ENCODE assay signal across 24 cellular contexts in the genomic region with DNA sequence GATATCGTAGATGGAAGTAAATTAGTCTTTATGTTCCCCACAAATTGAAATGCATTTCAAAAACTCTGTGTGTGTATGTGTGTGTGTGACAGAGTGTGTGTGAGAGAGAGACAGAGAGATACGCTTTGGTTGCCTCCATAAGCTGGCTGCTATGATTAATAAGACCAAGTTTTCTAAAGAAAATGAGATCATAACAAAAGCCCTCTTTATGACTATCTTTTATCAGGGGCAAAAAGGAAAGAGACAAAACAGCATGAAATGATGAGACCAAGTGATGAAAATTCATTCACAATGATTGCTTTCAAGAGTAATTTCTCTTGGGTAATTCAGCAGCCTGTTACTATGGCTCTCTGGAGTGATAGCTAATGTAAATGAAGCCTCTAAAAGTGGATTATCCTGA.
A peak's percentile ranks its signal among the peaks of the same experiment; 100 is the strongest.
DNase-seq lines count a peak whose midpoint lies in the region; ATAC-seq and TF ChIP-seq lines count a peak whose summit lies in the region.
"Had no signal": no experiment of that assay in that cellular context is flagged by ENCODE, and none has a peak within 500 bp of the region (broad histone marks: within the 10 kb centered on the region; RNA-seq: fewer than 3 reads in every experiment).

No MANE protein-coding gene starts in this region.

- H3K36me3 Mint-ChIP-seq in WTC11, result no peaks in the 10 kb centered on the region
- no peaks in the 10 kb centered on the region for H3K36me3 Mint-ChIP-seq in mesothelial cell of epicardium

- H3K27me3 ChIP-seq in HUES48 (ENCODE audit: control insufficient read depth, insufficient read depth, low read length), result no peaks in the 10 kb centered on the region
- H3K27me3 ChIP-seq: BLaER1 had no signal

- CTCF ChIA-PET in WTC11 (lab: Charles Lee), result interaction anchor here (0.6 kb wide), 1 partner anchor 267 kb away, joined by 3 read pairs; no protein-coding TSS in a partner anchor

- no peaks in the 10 kb centered on the region for H3K36me3 ChIP-seq in HUES48 (ENCODE audit: control insufficient read depth, insufficient read depth, low read length)
- H3K36me3 ChIP-seq: BLaER1 had no signal

- H3K27ac Mint-ChIP-seq in WTC11 (peak overlapping the region; percentile 96), mesothelial cell of epicardium (peak overlapping the region; percentile 35)
- H3K27ac Mint-ChIP-seq: CD4-positive, alpha-beta T cell had no signal

- DNase-seq in COLO829 (ENCODE audit: low spot score) (peak; percentile 41), WTC11 (ENCODE audit: low spot score) (no peak), mesothelial cell of epicardium (ENCODE audit: low spot score in 2 of 2, unreplicated experiment in 2 of 2) (no peak), NCI-H510A (lab: John Stamatoyannopoulos, UW) (no peak), middle frontal gyrus (ENCODE audit: extremely low spot score, low spot score) (no peak)
- DNase-seq in stimulated activated CD4-positive, alpha-beta T cell treated with anti-CD3 and anti-CD28 coated beads, Interleukin-2, amount 100 ng/mL, for 48 hours, result no peak
- DNase-seq: Caco-2; CD4-positive, alpha-beta T cell; DMS 273 treated with DMSO at 0.1 percent for 48 hours; DMS79 treated with DMSO at 0.1 percent for 48 hours; GM23248; KBM-7; MM.1S; NCI-H1048; NCI-H1436; NCI-H187 treated with DMSO at 0.1 percent for 48 hours; NCI-H2107; NCI-H2227 treated with DMSO at 0.1 percent for 48 hours; NCI-H510A treated with DMSO at 0.1 percent for 48 hours; NCI-H748 treated with DMSO at 0.1 percent for 48 hours had no signal

- H3K9me3 ChIP-seq in HUES48 (ENCODE audit: control insufficient read depth, insufficient read depth, low read length), result no peaks in the 10 kb centered on the region
- H3K9me3 ChIP-seq: BLaER1, Caco-2 had no signal

- H3K27me3 Mint-ChIP-seq in WTC11 (ENCODE audit: low read depth) (no peaks in the 10 kb centered on the region), mesothelial cell of epicardium (ENCODE audit: low read depth) (no peaks in the 10 kb centered on the region)
- H3K27me3 Mint-ChIP-seq: CD4-positive, alpha-beta T cell had no signal

- POLR2A ChIA-PET in WTC11 (lab: Charles Lee), result no interaction called here

- H3K27ac ChIP-seq in HUES48 (ENCODE audit: low read depth, low read length), result peak overlapping the region; percentile 82
- H3K27ac ChIP-seq: BLaER1, GM23248 had no signal

- peak overlapping the region; percentile 46; the same call in 1 of the 2 replicates for H3K9ac ChIP-seq in HUES48 (ENCODE audit: low read depth, low read length)
- H3K9ac ChIP-seq: BLaER1, GM23248 had no signal

- no peak for ATAC-seq in WTC11
- no peak for ATAC-seq in GM21526 (IDR thresholded peaks at IDR 0.05; ENCODE audit: low FRiP score, unreplicated experiment)
- ATAC-seq: Panc1 had no signal

- H3K4me1 Mint-ChIP-seq in WTC11 (peaks cover 42% of the 10 kb centered on the region), mesothelial cell of epicardium (peaks cover 46% of the 10 kb centered on the region)

- H3K4me3 Mint-ChIP-seq in WTC11 (no peak overlapping the region), mesothelial cell of epicardium (no peak overlapping the region)
- H3K4me3 Mint-ChIP-seq: CD4-positive, alpha-beta T cell had no signal

- peaks cover 43% of the 10 kb centered on the region for H3K4me1 ChIP-seq in HUES48 (ENCODE audit: control insufficient read depth, insufficient read depth, low read length)
- H3K4me1 ChIP-seq: BLaER1, Caco-2 had no signal

- H3K9me3 Mint-ChIP-seq in WTC11 (peaks cover 19% of the 10 kb centered on the region), mesothelial cell of epicardium (peaks cover 9% of the 10 kb centered on the region)
- H3K9me3 Mint-ChIP-seq: CD4-positive, alpha-beta T cell had no signal

- no peak overlapping the region for H3K4me3 ChIP-seq in HUES48 (ENCODE audit: low read depth, low read length)
- H3K4me3 ChIP-seq: BLaER1, GM23248 had no signal

- TF ChIP-seq CTCF in WTC11 (IDR thresholded peaks at IDR 0.05), result no peak
- no peak for TF ChIP-seq CTCF in mesothelial cell of epicardium (IDR thresholded peaks at IDR 0.05; ENCODE audit: unreplicated experiment)

TF ChIP-seq in WTC11, 78 proteins besides CTCF, POLR2A, EP300 and RAD21 (continues in another document):
- TF ChIP-seq NR1H2 (CRISPR knock-in tag; IDR thresholded peaks at IDR 0.05), result no peak
- no peak for TF ChIP-seq RORB (CRISPR knock-in tag; IDR thresholded peaks at IDR 0.05)
- TF ChIP-seq ZNF263 (CRISPR knock-in tag; IDR thresholded peaks at IDR 0.05; ENCODE audit: low read depth), result no peak
- TF ChIP-seq ZBTB21 (CRISPR knock-in tag; IDR thresholded peaks at IDR 0.05; ENCODE audit: borderline replicate concordance), result no peak
- TF ChIP-seq PRRX2 (CRISPR knock-in tag; IDR thresholded peaks at IDR 0.05), result no peak
- TF ChIP-seq, protein P1, sequence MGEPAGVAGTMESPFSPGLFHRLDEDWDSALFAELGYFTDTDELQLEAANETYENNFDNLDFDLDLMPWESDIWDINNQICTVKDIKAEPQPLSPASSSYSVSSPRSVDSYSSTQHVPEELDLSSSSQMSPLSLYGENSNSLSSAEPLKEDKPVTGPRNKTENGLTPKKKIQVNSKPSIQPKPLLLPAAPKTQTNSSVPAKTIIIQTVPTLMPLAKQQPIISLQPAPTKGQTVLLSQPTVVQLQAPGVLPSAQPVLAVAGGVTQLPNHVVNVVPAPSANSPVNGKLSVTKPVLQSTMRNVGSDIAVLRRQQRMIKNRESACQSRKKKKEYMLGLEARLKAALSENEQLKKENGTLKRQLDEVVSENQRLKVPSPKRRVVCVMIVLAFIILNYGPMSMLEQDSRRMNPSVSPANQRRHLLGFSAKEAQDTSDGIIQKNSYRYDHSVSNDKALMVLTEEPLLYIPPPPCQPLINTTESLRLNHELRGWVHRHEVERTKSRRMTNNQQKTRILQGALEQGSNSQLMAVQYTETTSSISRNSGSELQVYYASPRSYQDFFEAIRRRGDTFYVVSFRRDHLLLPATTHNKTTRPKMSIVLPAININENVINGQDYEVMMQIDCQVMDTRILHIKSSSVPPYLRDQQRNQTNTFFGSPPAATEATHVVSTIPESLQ (CRISPR knock-in tag; IDR thresholded peaks at IDR 0.05), result no peak
- no peak for TF ChIP-seq RELA (CRISPR knock-in tag; IDR thresholded peaks at IDR 0.05; ENCODE audit: borderline replicate concordance)
- no peak for TF ChIP-seq ZNF671 (CRISPR knock-in tag; IDR thresholded peaks at IDR 0.05)
- TF ChIP-seq EMX1 (CRISPR knock-in tag; IDR thresholded peaks at IDR 0.05), result no peak
- no peak for TF ChIP-seq ETV6 (CRISPR knock-in tag; IDR thresholded peaks at IDR 0.05)
- TF ChIP-seq, protein P2, sequence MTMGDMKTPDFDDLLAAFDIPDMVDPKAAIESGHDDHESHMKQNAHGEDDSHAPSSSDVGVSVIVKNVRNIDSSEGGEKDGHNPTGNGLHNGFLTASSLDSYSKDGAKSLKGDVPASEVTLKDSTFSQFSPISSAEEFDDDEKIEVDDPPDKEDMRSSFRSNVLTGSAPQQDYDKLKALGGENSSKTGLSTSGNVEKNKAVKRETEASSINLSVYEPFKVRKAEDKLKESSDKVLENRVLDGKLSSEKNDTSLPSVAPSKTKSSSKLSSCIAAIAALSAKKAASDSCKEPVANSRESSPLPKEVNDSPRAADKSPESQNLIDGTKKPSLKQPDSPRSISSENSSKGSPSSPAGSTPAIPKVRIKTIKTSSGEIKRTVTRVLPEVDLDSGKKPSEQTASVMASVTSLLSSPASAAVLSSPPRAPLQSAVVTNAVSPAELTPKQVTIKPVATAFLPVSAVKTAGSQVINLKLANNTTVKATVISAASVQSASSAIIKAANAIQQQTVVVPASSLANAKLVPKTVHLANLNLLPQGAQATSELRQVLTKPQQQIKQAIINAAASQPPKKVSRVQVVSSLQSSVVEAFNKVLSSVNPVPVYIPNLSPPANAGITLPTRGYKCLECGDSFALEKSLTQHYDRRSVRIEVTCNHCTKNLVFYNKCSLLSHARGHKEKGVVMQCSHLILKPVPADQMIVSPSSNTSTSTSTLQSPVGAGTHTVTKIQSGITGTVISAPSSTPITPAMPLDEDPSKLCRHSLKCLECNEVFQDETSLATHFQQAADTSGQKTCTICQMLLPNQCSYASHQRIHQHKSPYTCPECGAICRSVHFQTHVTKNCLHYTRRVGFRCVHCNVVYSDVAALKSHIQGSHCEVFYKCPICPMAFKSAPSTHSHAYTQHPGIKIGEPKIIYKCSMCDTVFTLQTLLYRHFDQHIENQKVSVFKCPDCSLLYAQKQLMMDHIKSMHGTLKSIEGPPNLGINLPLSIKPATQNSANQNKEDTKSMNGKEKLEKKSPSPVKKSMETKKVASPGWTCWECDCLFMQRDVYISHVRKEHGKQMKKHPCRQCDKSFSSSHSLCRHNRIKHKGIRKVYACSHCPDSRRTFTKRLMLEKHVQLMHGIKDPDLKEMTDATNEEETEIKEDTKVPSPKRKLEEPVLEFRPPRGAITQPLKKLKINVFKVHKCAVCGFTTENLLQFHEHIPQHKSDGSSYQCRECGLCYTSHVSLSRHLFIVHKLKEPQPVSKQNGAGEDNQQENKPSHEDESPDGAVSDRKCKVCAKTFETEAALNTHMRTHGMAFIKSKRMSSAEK (CRISPR knock-in tag; IDR thresholded peaks at IDR 0.05; ENCODE audit: borderline replicate concordance), result no peak
- TF ChIP-seq SMAD4 (CRISPR knock-in tag; IDR thresholded peaks at IDR 0.05), result no peak
- TF ChIP-seq NFYB (CRISPR knock-in tag; conservative IDR thresholded peaks at IDR 0.05; ENCODE audit: low read depth), result no peak
- no peak for TF ChIP-seq SMAD3 (CRISPR knock-in tag; IDR thresholded peaks at IDR 0.05; ENCODE audit: borderline replicate concordance)
